In genomic region chr1:108053291-108054023, GRCh38 we compare ENCODE assay signal across 16 cellular contexts.
A peak's percentile ranks its signal among the peaks of the same experiment; 100 is the strongest.
DNase-seq lines count a peak whose midpoint lies in the region; ATAC-seq and TF ChIP-seq lines count a peak whose summit lies in the region.
"Had no signal": no experiment of that assay in that cellular context is flagged by ENCODE, and none has a peak within 500 bp of the region (broad histone marks: within the 10 kb centered on the region; RNA-seq: fewer than 3 reads in every experiment).

No MANE protein-coding gene starts in this region.

- H3K9me3 Mint-ChIP-seq in activated naive CD4-positive, alpha-beta T cell treated with anti-CD3 and anti-CD28 coated beads, Interleukin-2, amount 10 ng/mL, durations not matched to agents 7 days and 5 days = peaks cover 2% of the 10 kb centered on the region

- H3K36me3 Mint-ChIP-seq in activated naive CD4-positive, alpha-beta T cell treated with anti-CD3 and anti-CD28 coated beads, Interleukin-2, amount 10 ng/mL, durations not matched to agents 7 days and 5 days = no peaks in the 10 kb centered on the region
- H3K36me3 Mint-ChIP-seq: CD4-positive, alpha-beta memory T cell had no signal

- CTCF ChIA-PET in activated naive CD4-positive, alpha-beta T cell treated with anti-CD3 and anti-CD28 coated beads, Interleukin-2, amount 10 ng/mL, durations not matched to agents 7 days and 5 days (lab: Charles Lee) = no interaction called here

- no peak overlapping the region for H3K4me3 ChIP-seq in NB4 (ENCODE audit: low read depth, low read length)
- no peak overlapping the region for H3K4me3 ChIP-seq in fibroblast of mammary gland (ENCODE audit: control insufficient read depth, low read depth, low read length)
- H3K4me3 ChIP-seq: gastrocnemius medialis, ovary, stomach had no signal

- peak; percentile 69 for DNase-seq in Daoy (ENCODE audit: low read depth)
- DNase-seq in NB4 (ENCODE audit: low read depth) = peak; percentile 18
- peak; percentile 92 for DNase-seq in fibroblast of mammary gland (ENCODE audit: low read depth)
- no peak for DNase-seq in omental fat pad (ENCODE audit: low spot score)
- no peak for DNase-seq in activated naive CD4-positive, alpha-beta T cell treated with anti-CD3 and anti-CD28 coated beads, Interleukin-2, amount 10 ng/mL, durations not matched to agents 7 days and 5 days
- DNase-seq in putamen (ENCODE audit: low spot score) = no peak
- DNase-seq in NCI-H748 treated with DMSO at 0.1 percent for 48 hours (lab: John Stamatoyannopoulos, UW) = no peak
- no peak for DNase-seq in NCI-H2227 (lab: John Stamatoyannopoulos, UW; ENCODE audit: unreplicated experiment)
- DNase-seq: activated CD4-positive, alpha-beta T cell treated with anti-CD3 and anti-CD28 coated beads, Interleukin-2, amount 10 ng/mL, durations not matched to agents 7 days and 5 days; activated naive CD4-positive, alpha-beta T cell treated with Interleukin-2 at 50 U/mL for 16 hours; CD4-positive, alpha-beta memory T cell; NCI-H2029 treated with DMSO at 0.1 percent for 48 hours; ovary; stimulated activated CD4-positive, alpha-beta T cell treated with anti-CD3 and anti-CD28 coated beads, Interleukin-4, amount 100 ng/mL, for 24 hours; stomach had no signal

- H3K4me3 Mint-ChIP-seq in activated naive CD4-positive, alpha-beta T cell treated with anti-CD3 and anti-CD28 coated beads, Interleukin-2, amount 10 ng/mL, durations not matched to agents 7 days and 5 days = no peak overlapping the region
- H3K4me3 Mint-ChIP-seq: activated CD4-positive, alpha-beta T cell treated with anti-CD3 and anti-CD28 coated beads, Interleukin-2, amount 10 ng/mL, durations not matched to agents 7 days and 5 days; CD4-positive, alpha-beta memory T cell had no signal

- no peaks in the 10 kb centered on the region for H3K27me3 Mint-ChIP-seq in activated naive CD4-positive, alpha-beta T cell treated with anti-CD3 and anti-CD28 coated beads, Interleukin-2, amount 10 ng/mL, durations not matched to agents 7 days and 5 days
- H3K27me3 Mint-ChIP-seq: activated CD4-positive, alpha-beta T cell treated with anti-CD3 and anti-CD28 coated beads, Interleukin-2, amount 10 ng/mL, durations not matched to agents 7 days and 5 days had no signal

- no peak for TF ChIP-seq POLR2A in NB4 (IDR thresholded peaks at IDR 0.05; ENCODE audit: extremely low read depth, insufficient read length)

- H3K27ac Mint-ChIP-seq in activated naive CD4-positive, alpha-beta T cell treated with anti-CD3 and anti-CD28 coated beads, Interleukin-2, amount 10 ng/mL, durations not matched to agents 7 days and 5 days = no peak overlapping the region
- H3K27ac Mint-ChIP-seq: activated CD4-positive, alpha-beta T cell treated with anti-CD3 and anti-CD28 coated beads, Interleukin-2, amount 10 ng/mL, durations not matched to agents 7 days and 5 days; CD4-positive, alpha-beta memory T cell had no signal

- H3K4me1 Mint-ChIP-seq in activated naive CD4-positive, alpha-beta T cell treated with anti-CD3 and anti-CD28 coated beads, Interleukin-2, amount 10 ng/mL, durations not matched to agents 7 days and 5 days = peaks cover 2% of the 10 kb centered on the region

- peak; percentile 74 for ATAC-seq in omental fat pad (ENCODE audit: low FRiP score)

- no peak for TF ChIP-seq CTCF in NB4 (IDR thresholded peaks at IDR 0.05; ENCODE audit: low read depth, low read length)
- no peak for TF ChIP-seq CTCF in fibroblast of mammary gland (conservative IDR thresholded peaks at IDR 0.05; ENCODE audit: control insufficient read depth, insufficient read depth, low read depth, low read length)
- TF ChIP-seq CTCF in omental fat pad (IDR thresholded peaks at IDR 0.05) = no peak

Comparison
In these comparisons a context has a peak if more than half of its experiments do, and no peak if none do; other contexts are left out.
1. DNase-seq: peak in Daoy (single experiment), NB4 (single experiment) and fibroblast of mammary gland (single experiment); none in omental fat pad (single experiment), activated naive CD4-positive, alpha-beta T cell treated with anti-CD3 and anti-CD28 coated beads, Interleukin-2, amount 10 ng/mL, durations not matched to agents 7 days and 5 days (single experiment), putamen (single experiment), NCI-H748 treated with DMSO at 0.1 percent for 48 hours (single experiment) and NCI-H2227 (single experiment).